In the genomic region with DNA sequence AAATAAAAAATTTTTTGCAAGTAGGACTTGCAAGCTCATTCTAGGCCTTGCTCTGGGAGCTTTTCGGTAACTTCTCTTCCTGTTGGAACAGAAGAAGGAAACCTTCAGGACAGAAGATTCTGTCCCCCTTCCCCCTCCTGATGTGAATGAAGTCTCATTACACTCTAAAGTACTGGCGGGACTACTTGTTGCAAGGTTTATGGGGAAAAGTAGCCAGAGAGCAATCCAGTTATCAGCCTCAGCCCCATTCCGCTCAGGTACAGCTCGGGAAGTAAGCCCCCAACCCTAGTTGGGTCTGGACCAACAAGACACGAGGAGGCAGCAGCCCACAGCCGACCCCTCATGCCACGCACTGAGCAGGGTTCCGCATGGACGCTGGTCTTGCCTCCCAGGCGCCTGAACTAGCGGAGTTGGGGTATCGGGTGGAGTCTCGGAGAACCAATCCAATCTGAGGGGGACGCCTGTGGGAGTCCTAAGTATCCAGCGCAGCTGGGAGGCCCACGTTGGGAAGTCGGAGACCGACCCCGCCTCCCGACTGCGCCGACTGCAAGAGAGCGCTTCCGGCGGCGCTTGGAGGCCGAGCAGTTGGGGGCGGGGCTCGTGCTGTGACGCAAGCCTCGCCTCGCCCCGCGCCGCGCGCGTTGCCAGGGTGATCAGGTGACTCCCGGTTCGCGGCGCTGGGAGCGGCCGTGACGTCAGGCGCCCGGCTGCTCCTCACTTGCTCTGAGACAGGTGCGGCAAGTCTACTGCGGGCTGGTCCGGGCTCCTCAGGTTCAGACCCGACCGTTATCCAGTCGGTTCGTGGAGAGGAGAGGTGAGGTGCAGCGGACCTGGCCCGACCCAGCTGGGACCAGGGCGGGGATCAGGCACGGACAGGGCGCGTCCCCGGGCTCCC, we compare ENCODE assay signal across 8 cellular contexts. TPM values are rescaled to one million over a fixed set of nuclear protein-coding genes. Genes with fewer than 3 reads are reported as not detected.
DNase-seq lines count a peak whose midpoint lies in the region; ATAC-seq lines count a peak whose summit lies in the region.

A gene with protein sequence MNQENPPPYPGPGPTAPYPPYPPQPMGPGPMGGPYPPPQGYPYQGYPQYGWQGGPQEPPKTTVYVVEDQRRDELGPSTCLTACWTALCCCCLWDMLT (plus strand): TSS at position 717 of the 895 bp plus-strand sequence. CDS start 19,278 bp downstream, outside the sequence.

- no peaks in the 10 kb centered on the region for H3K9me3 ChIP-seq in BLaER1

- DNase-seq in NCI-H69 (lab: John Stamatoyannopoulos, UW): peak; percentile 99
- DNase-seq in activated CD4-positive, alpha-beta T cell treated with anti-CD3 and anti-CD28 coated beads, Interleukin-2, amount 50 U/mL, for 24 hours (ENCODE audit: low read depth in 1 of 2, low spot score in 1 of 2): peak; percentile 88 to 92
- DNase-seq in dedifferentiated amniotic fluid mesenchymal stem cell (ENCODE audit: extremely low spot score): peak; percentile 85
- peak; percentile 98 for DNase-seq in left lobe of liver (ENCODE audit: low spot score)
- peak; percentile 96 for DNase-seq in stimulated activated CD4-positive, alpha-beta T cell treated with anti-CD3 and anti-CD28 coated beads, Interleukin-2, amount 100 ng/mL, for 4 hours (ENCODE audit: low read depth)

- H3K4me1 ChIP-seq in BLaER1: peaks cover 20% of the 10 kb centered on the region

- peak within 1 kb of the TSS; percentile 95 for H3K4me3 ChIP-seq in BLaER1

- H3K4me2 ChIP-seq in BLaER1: peak within 1 kb of the TSS; percentile 97

- peak; percentile 96 for ATAC-seq in GM19328 (IDR thresholded peaks at IDR 0.05; ENCODE audit: unreplicated experiment)
- peak; percentile 93 for ATAC-seq in HG03469 (IDR thresholded peaks at IDR 0.05; ENCODE audit: unreplicated experiment)
- ATAC-seq in left lobe of liver: peak; percentile 90

- peak within 1 kb of the TSS; percentile 67 for H3K27ac ChIP-seq in BLaER1

- no peaks in the 10 kb centered on the region for H3K27me3 ChIP-seq in BLaER1

- no peaks in the 10 kb centered on the region for H4K20me1 ChIP-seq in BLaER1

- no peaks in the 10 kb centered on the region for H3K36me3 ChIP-seq in BLaER1

- H3K9ac ChIP-seq in BLaER1: peak within 1 kb of the TSS; percentile 78

RNA-seq across cellular contexts. Expression of the gene that starts here (rescaled TPM):
- total RNA-seq in left lobe of liver: 24.6 TPM

Comparison
In these comparisons a context has a peak if more than half of its experiments do, and no peak if none do; other contexts are left out.
1. Peak in every context shown above with its lines: DNase-seq, ATAC-seq, H3K4me3 ChIP-seq and H3K27ac ChIP-seq.